ENCODE assay signal across 7 cellular contexts in the genomic region with DNA sequence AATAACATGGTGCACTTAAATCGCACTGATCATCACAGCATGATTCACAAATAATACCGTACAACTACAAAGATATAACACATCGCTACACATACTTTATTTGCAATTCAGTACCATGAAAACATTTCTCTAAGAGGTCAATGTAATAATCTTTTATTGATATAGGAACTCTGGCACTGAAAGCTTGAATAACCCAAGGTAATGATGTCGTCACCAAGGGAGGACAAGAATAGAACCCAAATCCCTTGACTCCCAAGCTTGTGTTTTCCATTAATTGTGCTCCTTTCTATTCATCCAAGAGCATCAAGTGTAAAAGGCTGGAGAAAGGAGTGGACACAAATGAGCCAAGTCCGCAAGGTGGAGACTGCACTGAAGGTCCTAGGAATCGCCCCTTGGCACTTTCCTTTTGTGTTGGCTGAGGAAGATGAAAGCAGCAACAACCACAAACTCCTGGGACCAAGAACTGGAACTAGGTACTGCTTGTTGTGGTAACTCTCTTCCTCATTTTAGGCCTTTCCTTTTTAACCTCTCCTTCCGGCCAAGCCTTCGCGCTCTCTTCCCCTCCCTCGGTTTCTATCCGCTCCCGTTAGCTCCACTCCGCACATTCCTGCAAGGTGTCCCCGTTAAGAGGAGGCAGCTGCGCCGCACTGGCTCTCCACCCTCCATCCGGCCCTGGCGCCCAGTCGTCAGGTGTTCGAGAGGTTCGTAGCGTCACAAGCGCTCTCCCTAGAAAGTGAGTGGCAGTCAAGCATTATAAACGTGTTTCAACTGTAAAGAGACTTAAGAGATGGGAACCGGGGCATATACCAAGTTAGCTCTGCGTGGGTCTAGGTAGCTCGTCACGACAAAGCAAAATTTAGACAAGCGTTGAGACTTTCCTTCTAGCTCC. TPM values are rescaled to one million over a fixed set of nuclear protein-coding genes. Genes with fewer than 3 reads are reported as not detected.
DNase-seq lines count a peak whose midpoint lies in the region; ATAC-seq and TF ChIP-seq lines count a peak whose summit lies in the region.

No MANE protein-coding gene starts in this region.

- peaks cover 38% of the 10 kb centered on the region for H3K4me1 Mint-ChIP-seq in chondrocyte (ENCODE audit: low read depth)

- peaks cover 17 to 41% of the 10 kb centered on the region in 2 donors for H3K4me1 ChIP-seq in left lung

- no peaks in the 10 kb centered on the region for H3K36me3 Mint-ChIP-seq in chondrocyte (ENCODE audit: low read depth)

- DNase-seq in GM12864 (ENCODE audit: low read depth) (peak; percentile 52), HL-60 (ENCODE audit: low read depth in 1 of 2, low spot score in 1 of 2) (peak; percentile 55 to 83), SIG-M5 treated with dmso at 0.1 percent for 504 hours (lab: John Stamatoyannopoulos, UW; ENCODE audit: unreplicated experiment) (peak; percentile 94), chondrocyte (ENCODE audit: low spot score) (no peak), left lung (peak; percentile 73 to 86), superior temporal gyrus (ENCODE audit: extremely low spot score) (peak; percentile 65)

- H3K27ac Mint-ChIP-seq in chondrocyte (ENCODE audit: unreplicated experiment): peak overlapping the region; percentile 96

- peak overlapping the region; percentile 97 for H3K27ac ChIP-seq in HL-60 (replicated peaks)
- H3K27ac ChIP-seq in left lung: peak overlapping the region; percentile 98 to 99

- H3K9me3 ChIP-seq in left lung: no peaks in the 10 kb centered on the region

- ATAC-seq in GM21381 (IDR thresholded peaks at IDR 0.05; ENCODE audit: unreplicated experiment): peak; percentile 30
- ATAC-seq in left lung: peak; percentile 54

- H3K36me3 ChIP-seq in left lung: no peaks in the 10 kb centered on the region

- no peaks in the 10 kb centered on the region for H3K9me3 Mint-ChIP-seq in chondrocyte (ENCODE audit: low read depth)

- TF ChIP-seq CTCF in GM12864 (IDR thresholded peaks at IDR 0.05; ENCODE audit: low read depth, low read length, missing control alignments) (no peak), HL-60 (IDR thresholded peaks at IDR 0.05; ENCODE audit: insufficient read depth, low read length) (no peak), chondrocyte (IDR thresholded peaks at IDR 0.05) (no peak), left lung (IDR thresholded peaks at IDR 0.05) (no peak)

- peak overlapping the region; percentile 97 for H3K4me3 Mint-ChIP-seq in chondrocyte (ENCODE audit: unreplicated experiment)

- peak overlapping the region; percentile 91 for H3K4me3 ChIP-seq in GM12864 (ENCODE audit: low read depth, low read length)
- peak overlapping the region; percentile 93 for H3K4me3 ChIP-seq in HL-60 (replicated peaks; ENCODE audit: insufficient read depth, low read length)
- peak overlapping the region; percentile 88 to 97 for H3K4me3 ChIP-seq in left lung

- peaks cover 9% of the 10 kb centered on the region for H3K27me3 Mint-ChIP-seq in chondrocyte (ENCODE audit: low read depth)

- intact Hi-C loops in left lung (cut with DNase I): loop anchor here in 1 of 2 donors (10.0 kb wide), 1 partner anchor 132 kb away; no protein-coding TSS in a partner anchor

- H3K27me3 ChIP-seq in HL-60 (ENCODE audit: insufficient read depth, poor library complexity, severe bottlenecking) (no peaks in the 10 kb centered on the region), left lung (no peaks in the 10 kb centered on the region)

RNA-seq across cellular contexts. Expression of gene CBLL1, which starts 1.0 kb away (rescaled TPM):
- total RNA-seq in chondrocyte (15.6 to 20.7 TPM (median 17.4 TPM) in 3 replicates), left lung (10 to 100 TPM; 17.2 to 21.5 TPM)
